1 cellular context compared by ENCODE assay signal in genomic region chr16:81480856-81481821, GRCh38.
A peak's percentile ranks its signal among the peaks of the same experiment; 100 is the strongest.
TF ChIP-seq lines count a peak whose summit lies in the region.

No MANE protein-coding gene starts in this region.

TF ChIP-seq in K562, 482 proteins besides CTCF, POLR2A, EP300 and RAD21 (continued from another document and continues in another):
- TF ChIP-seq, protein P1, sequence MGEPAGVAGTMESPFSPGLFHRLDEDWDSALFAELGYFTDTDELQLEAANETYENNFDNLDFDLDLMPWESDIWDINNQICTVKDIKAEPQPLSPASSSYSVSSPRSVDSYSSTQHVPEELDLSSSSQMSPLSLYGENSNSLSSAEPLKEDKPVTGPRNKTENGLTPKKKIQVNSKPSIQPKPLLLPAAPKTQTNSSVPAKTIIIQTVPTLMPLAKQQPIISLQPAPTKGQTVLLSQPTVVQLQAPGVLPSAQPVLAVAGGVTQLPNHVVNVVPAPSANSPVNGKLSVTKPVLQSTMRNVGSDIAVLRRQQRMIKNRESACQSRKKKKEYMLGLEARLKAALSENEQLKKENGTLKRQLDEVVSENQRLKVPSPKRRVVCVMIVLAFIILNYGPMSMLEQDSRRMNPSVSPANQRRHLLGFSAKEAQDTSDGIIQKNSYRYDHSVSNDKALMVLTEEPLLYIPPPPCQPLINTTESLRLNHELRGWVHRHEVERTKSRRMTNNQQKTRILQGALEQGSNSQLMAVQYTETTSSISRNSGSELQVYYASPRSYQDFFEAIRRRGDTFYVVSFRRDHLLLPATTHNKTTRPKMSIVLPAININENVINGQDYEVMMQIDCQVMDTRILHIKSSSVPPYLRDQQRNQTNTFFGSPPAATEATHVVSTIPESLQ (CRISPR knock-in tag; IDR thresholded peaks at IDR 0.05), result no peak; the same call in 1 of the 2 replicates
- TF ChIP-seq PTTG1 (tag; IDR thresholded peaks at IDR 0.05; ENCODE audit: low read depth) (no peak), ZNF583 (CRISPR knock-in tag; IDR thresholded peaks at IDR 0.05) (no peak), SP2 (IDR thresholded peaks at IDR 0.05; ENCODE audit: extremely low read depth, low read depth, low read length, poor library complexity, severe bottlenecking) (no peak), SAFB (IDR thresholded peaks at IDR 0.05; ENCODE audit: borderline replicate concordance, low read depth, low read length) (no peak), ZNF174 (CRISPR knock-in tag; IDR thresholded peaks at IDR 0.05) (no peak), ZNF707 (CRISPR knock-in tag; conservative IDR thresholded peaks at IDR 0.05) (no peak), HMBOX1 (IDR thresholded peaks at IDR 0.05) (peak; percentile 90), AFF1 (IDR thresholded peaks at IDR 0.05; ENCODE audit: low read depth in 1 of 2, partially characterized antibody in 2 of 2) (peak in 1 of 2 experiments; percentile 43), ZNF511 (CRISPR knock-in tag; IDR thresholded peaks at IDR 0.05) (0 out of 2 replicates have a peak, but pooled peaks have one; percentile 9), THRA (IDR thresholded peaks at IDR 0.05) (no peak), TGIF2 (CRISPR knock-in tag; IDR thresholded peaks at IDR 0.05) (no peak), RBM15 (IDR thresholded peaks at IDR 0.05; ENCODE audit: insufficient read depth, low read length) (no peak), NEUROD1 (IDR thresholded peaks at IDR 0.05; ENCODE audit: borderline replicate concordance, low read depth, low read length, partially characterized antibody) (peak; percentile 54), ZNF263 (CRISPR knock-in tag; IDR thresholded peaks at IDR 0.05; ENCODE audit: borderline replicate concordance) (no peak), TEAD1 (CRISPR knock-in tag; IDR thresholded peaks at IDR 0.05) (peak in 1 of 2 experiments; percentile 91; a peak in 2 of 4 replicates), TAF1 (IDR thresholded peaks at IDR 0.05; ENCODE audit: control insufficient read depth, extremely low read depth, insufficient read depth, low read length, severe bottlenecking) (peak; percentile 60), POLR2G (IDR thresholded peaks at IDR 0.05; ENCODE audit: low read depth, low read length) (no peak), ZNF830 (CRISPR knock-in tag; IDR thresholded peaks at IDR 0.05) (no peak), NELFE (IDR thresholded peaks at IDR 0.05; ENCODE audit: insufficient read depth, insufficient read length) (no peak), PRMT5 (CRISPR knock-in tag; IDR thresholded peaks at IDR 0.05) (no peak), GABPB1 (CRISPR knock-in tag; IDR thresholded peaks at IDR 0.05) (peak; percentile 69), NFATC3 (IDR thresholded peaks at IDR 0.05) (no peak), ZNF133 (CRISPR knock-in tag; IDR thresholded peaks at IDR 0.05) (peak; percentile 31; the same call in 1 of the 2 replicates), USF1 (CRISPR knock-in tag; IDR thresholded peaks at IDR 0.05) (no peak), ZNF23 (CRISPR knock-in tag; IDR thresholded peaks at IDR 0.05) (no peak), TBP (optimal IDR thresholded peaks at IDR 0.05; ENCODE audit: low read depth, low read length) (no peak), SREBF1 (IDR thresholded peaks at IDR 0.05; ENCODE audit: borderline replicate concordance, low read depth, low read length) (no peak), EZH2 (IDR thresholded peaks at IDR 0.05; ENCODE audit: borderline replicate concordance, low read depth, low read length) (no peak), ZKSCAN8 (CRISPR knock-in tag; IDR thresholded peaks at IDR 0.05) (no peak), ZNF124 (CRISPR knock-in tag; IDR thresholded peaks at IDR 0.05) (no peak), HNRNPLL (IDR thresholded peaks at IDR 0.05; ENCODE audit: low read depth, low read length, poor library complexity, severe bottlenecking) (no peak), ZNF316 (IDR thresholded peaks at IDR 0.05) (no peak), FOXJ3 (CRISPR knock-in tag; IDR thresholded peaks at IDR 0.05) (no peak), CHD2 (IDR thresholded peaks at IDR 0.05; ENCODE audit: low read depth, low read length) (0 out of 2 replicates have a peak, but pooled peaks have one; percentile 18), ZNF584 (CRISPR knock-in tag; IDR thresholded peaks at IDR 0.05; ENCODE audit: low read depth) (peak; percentile 78; the same call in 1 of the 2 replicates), BRCA1 (IDR thresholded peaks at IDR 0.05) (no peak), BRCA1 (CRISPR knock-in tag; IDR thresholded peaks at IDR 0.05) (no peak), JUN (IDR thresholded peaks at IDR 0.05; ENCODE audit: borderline replicate concordance, low read depth, low read length) (peak; percentile 67; the same call in 1 of the 2 replicates), JUN (CRISPR knock-in tag; IDR thresholded peaks at IDR 0.05; ENCODE audit: borderline replicate concordance) (no peak), PHF21A (IDR thresholded peaks at IDR 0.05; ENCODE audit: borderline replicate concordance, low read depth) (0 out of 2 replicates have a peak, but pooled peaks have one; percentile 41), ZNF239 (CRISPR knock-in tag; IDR thresholded peaks at IDR 0.05) (peak; percentile 67), SMARCA4 (IDR thresholded peaks at IDR 0.05) (peak; percentile 82), DNMT1 (IDR thresholded peaks at IDR 0.05) (no peak), PRDM10 (IDR thresholded peaks at IDR 0.05; ENCODE audit: partially characterized antibody) (peak; percentile 70), GTF2E2 (tag; IDR thresholded peaks at IDR 0.05) (0 out of 2 replicates have a peak, but pooled peaks have one; percentile 35), ATF3 (IDR thresholded peaks at IDR 0.05) (no peak), ATF3 (CRISPR knock-in tag; conservative IDR thresholded peaks at IDR 0.05) (0 out of 2 replicates have a peak, but pooled peaks have one; percentile 44)
- TF ChIP-seq, protein P2, sequence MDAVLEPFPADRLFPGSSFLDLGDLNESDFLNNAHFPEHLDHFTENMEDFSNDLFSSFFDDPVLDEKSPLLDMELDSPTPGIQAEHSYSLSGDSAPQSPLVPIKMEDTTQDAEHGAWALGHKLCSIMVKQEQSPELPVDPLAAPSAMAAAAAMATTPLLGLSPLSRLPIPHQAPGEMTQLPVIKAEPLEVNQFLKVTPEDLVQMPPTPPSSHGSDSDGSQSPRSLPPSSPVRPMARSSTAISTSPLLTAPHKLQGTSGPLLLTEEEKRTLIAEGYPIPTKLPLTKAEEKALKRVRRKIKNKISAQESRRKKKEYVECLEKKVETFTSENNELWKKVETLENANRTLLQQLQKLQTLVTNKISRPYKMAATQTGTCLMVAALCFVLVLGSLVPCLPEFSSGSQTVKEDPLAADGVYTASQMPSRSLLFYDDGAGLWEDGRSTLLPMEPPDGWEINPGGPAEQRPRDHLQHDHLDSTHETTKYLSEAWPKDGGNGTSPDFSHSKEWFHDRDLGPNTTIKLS (IDR thresholded peaks at IDR 0.05; ENCODE audit: borderline replicate concordance, low read depth), result peak; percentile 18; the same call in 1 of the 2 replicates
- TF ChIP-seq, protein P3, sequence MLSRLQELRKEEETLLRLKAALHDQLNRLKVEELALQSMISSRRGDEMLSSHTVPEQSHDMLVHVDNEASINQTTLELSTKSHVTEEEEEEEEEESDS (CRISPR knock-in tag; IDR thresholded peaks at IDR 0.05), result no peak
- TF ChIP-seq, protein P4, sequence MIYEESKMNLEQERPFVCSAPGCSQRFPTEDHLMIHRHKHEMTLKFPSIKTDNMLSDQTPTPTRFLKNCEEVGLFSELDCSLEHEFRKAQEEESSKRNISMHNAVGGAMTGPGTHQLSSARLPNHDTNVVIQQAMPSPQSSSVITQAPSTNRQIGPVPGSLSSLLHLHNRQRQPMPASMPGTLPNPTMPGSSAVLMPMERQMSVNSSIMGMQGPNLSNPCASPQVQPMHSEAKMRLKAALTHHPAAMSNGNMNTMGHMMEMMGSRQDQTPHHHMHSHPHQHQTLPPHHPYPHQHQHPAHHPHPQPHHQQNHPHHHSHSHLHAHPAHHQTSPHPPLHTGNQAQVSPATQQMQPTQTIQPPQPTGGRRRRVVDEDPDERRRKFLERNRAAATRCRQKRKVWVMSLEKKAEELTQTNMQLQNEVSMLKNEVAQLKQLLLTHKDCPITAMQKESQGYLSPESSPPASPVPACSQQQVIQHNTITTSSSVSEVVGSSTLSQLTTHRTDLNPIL (CRISPR knock-in tag; IDR thresholded peaks at IDR 0.05), result no peak
